ENCODE assay signal across 9 cellular contexts in genomic region chr12:103571286-103571685, GRCh38. TPM values are rescaled to one million over a fixed set of nuclear protein-coding genes. Genes with fewer than 3 reads are reported as not detected.
DNase-seq lines count a peak whose midpoint lies in the region; ATAC-seq and TF ChIP-seq lines count a peak whose summit lies in the region.
"Had no signal": no experiment of that assay in that cellular context is flagged by ENCODE, and none has a peak within 500 bp of the region (broad histone marks: within the 10 kb centered on the region; RNA-seq: fewer than 3 reads in every experiment).

No MANE protein-coding gene starts in this region.

- DNase-seq in COLO668 (lab: John Stamatoyannopoulos, UW; ENCODE audit: unreplicated experiment) (peak; percentile 94), NCI-H2107 (lab: John Stamatoyannopoulos, UW) (peak; percentile 54), dorsolateral prefrontal cortex (peak in 2 of 10 donors; percentile 41 to 42), mesenchymal stem cell (no peak), SIG-M5 (lab: John Stamatoyannopoulos, UW) (no peak), EL (no peak)
- DNase-seq in stimulated activated CD4-positive, alpha-beta T cell treated with anti-CD3 and anti-CD28 coated beads, Interleukin-2, amount 100 ng/mL, for 48 hours: no peak

- H3K18ac ChIP-seq in mesenchymal stem cell (ENCODE audit: low read depth in 1 of 2, low read length in 2 of 2): peak overlapping the region in 1 of 2 experiments; percentile 43

- peak overlapping the region; percentile 85 for H4K91ac ChIP-seq in mesenchymal stem cell (ENCODE audit: low read length)

- no peak overlapping the region for H3K4ac ChIP-seq in mesenchymal stem cell (ENCODE audit: low read depth in 1 of 2, low read length in 2 of 2)

- peak in 3 of 56 donors; percentile 8 to 17 (median 11) for TF ChIP-seq CTCF in dorsolateral prefrontal cortex (IDR thresholded peaks at IDR 0.05 in 54 of 56, conservative IDR thresholded peaks at IDR 0.05 in 2 of 56; ENCODE audit: low read depth in 1 of 56, partially characterized antibody in 56 of 56)

- 17% methylated on average over 18 of the region's 18 CpGs for WGBS in mesenchymal stem cell

- no peak overlapping the region for H3K9ac ChIP-seq in mesenchymal stem cell (ENCODE audit: low read length)

- peak overlapping the region in 1 of 2 experiments; percentile 34 for H2BK12ac ChIP-seq in mesenchymal stem cell (ENCODE audit: low read length in 2 of 2)

- peak overlapping the region in 1 of 59 donors; percentile 52 for H3K27ac ChIP-seq in dorsolateral prefrontal cortex
- H3K27ac ChIP-seq in mesenchymal stem cell (ENCODE audit: low read length, poor library complexity, severe bottlenecking): no peak overlapping the region

- H2AFZ ChIP-seq in mesenchymal stem cell (ENCODE audit: low read depth, low read length): peak overlapping the region; percentile 83

- H2AK5ac ChIP-seq in mesenchymal stem cell (ENCODE audit: low read length, severe bottlenecking): no peak overlapping the region

- H2BK5ac ChIP-seq in mesenchymal stem cell (ENCODE audit: low read depth, low read length, poor library complexity, severe bottlenecking): no peak overlapping the region

- H4K8ac ChIP-seq in mesenchymal stem cell (ENCODE audit: low read length): no peak overlapping the region

- no peaks in the 10 kb centered on the region for H3K36me3 ChIP-seq in mesenchymal stem cell (ENCODE audit: control insufficient read depth in 1 of 2, insufficient read depth in 2 of 2, low read depth in 1 of 2, low read length in 2 of 2)

- H3K14ac ChIP-seq in mesenchymal stem cell (ENCODE audit: low read length in 2 of 2): no peak overlapping the region

- H3K27me3 ChIP-seq in dorsolateral prefrontal cortex (peaks cover 0 to 33% (median 0%) of the 10 kb centered on the region in 45 donors), mesenchymal stem cell (ENCODE audit: control insufficient read depth in 1 of 2, insufficient read depth in 1 of 2, low read length in 2 of 2) (peaks cover 7 to 21% of the 10 kb centered on the region in 2 experiments)

- H3K4me1 ChIP-seq in mesenchymal stem cell (ENCODE audit: control insufficient read depth, insufficient read depth, low read depth, low read length): peaks cover 8% of the 10 kb centered on the region

- H3K79me1 ChIP-seq in mesenchymal stem cell (replicated peaks; ENCODE audit: low read length, poor library complexity, severe bottlenecking): no peaks in the 10 kb centered on the region

- ATAC-seq in GM21367 (IDR thresholded peaks at IDR 0.05; ENCODE audit: unreplicated experiment): no peak

- intact Hi-C loops in dorsolateral prefrontal cortex (cut with DNase I): no loop called here

- H3K23ac ChIP-seq in mesenchymal stem cell (ENCODE audit: low read length in 2 of 2): no peak overlapping the region

- no peak overlapping the region for H2BK15ac ChIP-seq in mesenchymal stem cell (ENCODE audit: low read depth, poor library complexity, severe bottlenecking)

- H3K4me2 ChIP-seq in mesenchymal stem cell (ENCODE audit: low read length, poor library complexity, severe bottlenecking): no peak overlapping the region

- H3K4me3 ChIP-seq in dorsolateral prefrontal cortex (peak overlapping the region in 41 of 59 donors; percentile 6 to 53 (median 29)), mesenchymal stem cell (ENCODE audit: insufficient read depth in 1 of 2, low read depth in 1 of 2, low read length in 2 of 2) (no peak overlapping the region)

- peaks cover 9% of the 10 kb centered on the region for H3K9me3 ChIP-seq in mesenchymal stem cell (ENCODE audit: control insufficient read depth, low read length)

- H2BK120ac ChIP-seq in mesenchymal stem cell (ENCODE audit: low read depth, low read length): no peak overlapping the region

RNA-seq across cellular contexts. Expression of gene STAB2, which starts 15.8 kb away (rescaled TPM):
- total RNA-seq in dorsolateral prefrontal cortex: under 1 TPM in 12 of 120 experiments, not detected in 108; 0.04 to 0.51 (median 0.07) TPM
- polyA plus RNA-seq in mesenchymal stem cell (2013, experiment 1 of 2): not detected
- not detected for polyA plus RNA-seq in mesenchymal stem cell (2013, experiment 2 of 2)
- total RNA-seq: M059J had no signal

Comparison
In these comparisons a context has a peak if more than half of its experiments do, and no peak if none do; other contexts are left out.
1. DNase-seq: peak in COLO668 (single experiment) and NCI-H2107 (single experiment); none in mesenchymal stem cell (single experiment), SIG-M5 (single experiment), EL (single experiment) and stimulated activated CD4-positive, alpha-beta T cell treated with anti-CD3 and anti-CD28 coated beads, Interleukin-2, amount 100 ng/mL, for 48 hours (0 of 2).
2. H3K4me3 ChIP-seq: peak in dorsolateral prefrontal cortex (41 of 59); none in mesenchymal stem cell (0 of 2).